1 cellular context compared by ENCODE assay signal in the genomic region with DNA sequence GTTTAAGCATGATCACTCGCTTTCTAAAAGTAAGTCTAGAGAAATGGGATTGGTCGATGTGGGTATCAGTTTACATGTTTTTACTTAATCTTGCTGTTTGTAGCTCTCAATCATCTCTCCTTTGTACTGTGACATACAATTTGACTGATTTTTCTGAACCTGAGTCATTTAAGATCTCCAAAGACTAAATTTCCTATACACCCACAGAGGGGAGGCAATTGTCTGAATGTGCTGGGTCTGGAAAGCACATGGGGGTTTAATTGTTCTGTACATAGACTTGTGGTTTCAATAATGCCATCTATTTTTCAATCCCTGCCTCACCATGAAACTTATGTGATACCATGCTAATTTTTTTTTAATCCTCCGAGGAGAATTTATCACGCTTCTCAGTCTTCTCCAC.
TF ChIP-seq lines count a peak whose summit lies in the region.

No MANE protein-coding gene starts in this region.

TF ChIP-seq in SK-N-SH, 30 proteins besides CTCF, POLR2A, EP300 and RAD21 (continued from another document):
- TF ChIP-seq, protein P1, sequence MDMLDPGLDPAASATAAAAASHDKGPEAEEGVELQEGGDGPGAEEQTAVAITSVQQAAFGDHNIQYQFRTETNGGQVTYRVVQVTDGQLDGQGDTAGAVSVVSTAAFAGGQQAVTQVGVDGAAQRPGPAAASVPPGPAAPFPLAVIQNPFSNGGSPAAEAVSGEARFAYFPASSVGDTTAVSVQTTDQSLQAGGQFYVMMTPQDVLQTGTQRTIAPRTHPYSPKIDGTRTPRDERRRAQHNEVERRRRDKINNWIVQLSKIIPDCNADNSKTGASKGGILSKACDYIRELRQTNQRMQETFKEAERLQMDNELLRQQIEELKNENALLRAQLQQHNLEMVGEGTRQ (IDR thresholded peaks at IDR 0.05; ENCODE audit: borderline replicate concordance, low read depth, low read length): no peak
- TF ChIP-seq FOXM1 (IDR thresholded peaks at IDR 0.05; ENCODE audit: low read depth): no peak
